35 cellular contexts compared by ENCODE assay signal in the genomic region with DNA sequence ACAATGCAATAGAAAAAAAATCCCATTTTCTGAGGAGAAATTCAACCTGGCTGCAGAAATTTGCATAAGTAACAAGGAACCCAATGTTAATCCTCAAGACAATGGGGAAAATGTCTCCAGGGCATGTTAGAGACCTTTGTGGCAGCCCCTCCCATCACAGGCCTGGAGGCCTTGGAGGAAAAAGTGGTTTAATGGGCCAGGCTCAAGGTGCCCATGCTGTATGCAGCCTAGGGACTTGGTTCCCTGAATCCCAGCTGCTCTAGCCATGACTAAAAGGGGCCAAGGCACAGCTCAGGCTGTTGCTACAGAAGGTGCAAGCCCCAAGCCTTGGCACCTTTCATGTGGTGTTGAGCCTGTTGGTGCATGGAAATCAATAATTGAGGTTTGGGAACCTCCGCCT.
"Had no signal": no experiment of that assay in that cellular context is flagged by ENCODE, and none has a peak within 500 bp of the region (broad histone marks: within the 10 kb centered on the region; RNA-seq: fewer than 3 reads in every experiment).

No MANE protein-coding gene starts in this region.

- DNase-seq: Karpas-422, Kasumi-1, MG63, MM.1S, MV-4-11, NCI-H1048, NCI-H1092, NCI-H1092 treated with DMSO at 0.1 percent for 48 hours, NCI-H1105, NCI-H1105 treated with DMSO at 0.1 percent for 48 hours, NCI-H1417, NCI-H1417 treated with DMSO at 0.1 percent for 48 hours, NCI-H1436, NCI-H1436 treated with DMSO at 0.1 percent for 48 hours, NCI-H146, NCI-H1694, NCI-H1694 treated with DMSO at 0.1 percent for 48 hours, NCI-H187, NCI-H187 treated with DMSO at 0.1 percent for 48 hours, NCI-H1930, NCI-H2029, NCI-H2029 treated with DMSO at 0.1 percent for 48 hours, NCI-H2081, NCI-H2081 treated with DMSO at 0.1 percent for 48 hours, NCI-H2107, NCI-H2171, NCI-H2171 treated with DMSO at 0.1 percent for 48 hours, NCI-H2227 treated with DMSO at 0.1 percent for 48 hours, NCI-H226, NCI-H345, NCI-H446, NCI-H446 treated with DMSO at 0.1 percent for 48 hours, NCI-H510A, NCI-H510A treated with DMSO at 0.1 percent for 48 hours, NCI-H524 had no signal

- H3K9me3 ChIP-seq: MG63 had no signal

- H3K4me3 ChIP-seq: MG63 had no signal

- H3K36me3 ChIP-seq: MG63 had no signal
